1 cellular context compared by ENCODE assay signal in the genomic region with DNA sequence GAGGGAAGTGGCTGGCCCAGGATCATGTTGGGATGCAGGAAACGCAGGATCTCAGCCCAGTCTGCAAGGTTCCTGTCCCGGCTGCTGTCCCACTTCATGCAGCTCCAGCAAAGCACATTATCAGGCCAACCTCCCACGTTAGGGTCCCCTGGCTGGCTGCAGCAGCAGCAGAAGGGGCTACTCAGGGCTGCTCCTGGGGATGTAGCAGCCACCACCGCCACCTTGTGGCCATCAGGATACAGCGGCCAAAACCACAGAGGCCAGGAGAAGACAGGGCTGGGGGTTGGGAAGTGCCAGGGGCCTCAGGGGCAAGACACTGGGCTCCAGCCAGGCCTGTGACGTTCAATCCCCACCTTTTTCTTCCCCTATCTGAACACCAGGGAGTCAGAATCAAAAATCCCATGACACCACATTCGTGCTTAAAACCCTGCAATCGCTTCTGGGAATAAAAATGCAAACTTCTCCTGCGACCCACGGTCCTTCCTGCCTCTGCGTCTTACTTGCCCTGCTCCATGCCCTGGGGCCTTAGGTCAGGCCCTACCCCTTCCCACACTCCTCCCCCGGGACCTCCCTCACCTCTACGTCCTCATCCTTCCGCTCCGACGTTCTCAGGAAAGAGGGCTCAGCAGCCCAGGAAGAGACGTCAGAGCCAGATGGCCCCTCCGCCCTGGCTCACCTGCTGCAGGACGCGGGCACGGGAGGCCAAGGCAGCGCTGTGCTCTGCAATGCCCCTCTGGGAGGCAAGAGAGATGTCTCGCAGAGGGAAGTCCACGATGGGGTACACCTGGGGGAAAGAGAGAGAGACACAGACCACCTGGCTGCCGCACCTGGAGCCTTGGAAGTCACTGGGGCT.
TF ChIP-seq lines count a peak whose summit lies in the region.

No MANE protein-coding gene starts in this region.

TF ChIP-seq in HEK293, 187 proteins besides CTCF, POLR2A, EP300 and RAD21 (continued from another document):
- TF ChIP-seq, protein P1, sequence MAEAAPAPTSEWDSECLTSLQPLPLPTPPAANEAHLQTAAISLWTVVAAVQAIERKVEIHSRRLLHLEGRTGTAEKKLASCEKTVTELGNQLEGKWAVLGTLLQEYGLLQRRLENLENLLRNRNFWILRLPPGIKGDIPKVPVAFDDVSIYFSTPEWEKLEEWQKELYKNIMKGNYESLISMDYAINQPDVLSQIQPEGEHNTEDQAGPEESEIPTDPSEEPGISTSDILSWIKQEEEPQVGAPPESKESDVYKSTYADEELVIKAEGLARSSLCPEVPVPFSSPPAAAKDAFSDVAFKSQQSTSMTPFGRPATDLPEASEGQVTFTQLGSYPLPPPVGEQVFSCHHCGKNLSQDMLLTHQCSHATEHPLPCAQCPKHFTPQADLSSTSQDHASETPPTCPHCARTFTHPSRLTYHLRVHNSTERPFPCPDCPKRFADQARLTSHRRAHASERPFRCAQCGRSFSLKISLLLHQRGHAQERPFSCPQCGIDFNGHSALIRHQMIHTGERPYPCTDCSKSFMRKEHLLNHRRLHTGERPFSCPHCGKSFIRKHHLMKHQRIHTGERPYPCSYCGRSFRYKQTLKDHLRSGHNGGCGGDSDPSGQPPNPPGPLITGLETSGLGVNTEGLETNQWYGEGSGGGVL (tag by site-specific recombination; IDR thresholded peaks at IDR 0.05) = no peak
- TF ChIP-seq ZNF341 (tag by site-specific recombination; IDR thresholded peaks at IDR 0.05; ENCODE audit: low read depth) = no peak
- TF ChIP-seq SCRT1 (tag by site-specific recombination; IDR thresholded peaks at IDR 0.05; ENCODE audit: borderline replicate concordance) = no peak
- TF ChIP-seq TRIM28 (IDR thresholded peaks at IDR 0.05; ENCODE audit: borderline replicate concordance, low read length) = no peak
- TF ChIP-seq ZNF324 (tag by site-specific recombination; IDR thresholded peaks at IDR 0.05) = no peak
- no peak for TF ChIP-seq ZNF221 (tag by site-specific recombination; IDR thresholded peaks at IDR 0.05; ENCODE audit: borderline replicate concordance)
- TF ChIP-seq ZFHX2 (tag by site-specific recombination; conservative IDR thresholded peaks at IDR 0.05) = peak; percentile 46; the same call in 1 of the 2 replicates
- TF ChIP-seq ZNF555 (tag by site-specific recombination; conservative IDR thresholded peaks at IDR 0.05) = no peak
- no peak for TF ChIP-seq ZNF571 (tag by site-specific recombination; IDR thresholded peaks at IDR 0.05)
